Comparison of ENCODE assay signal across 14 cellular contexts in the genomic region with DNA sequence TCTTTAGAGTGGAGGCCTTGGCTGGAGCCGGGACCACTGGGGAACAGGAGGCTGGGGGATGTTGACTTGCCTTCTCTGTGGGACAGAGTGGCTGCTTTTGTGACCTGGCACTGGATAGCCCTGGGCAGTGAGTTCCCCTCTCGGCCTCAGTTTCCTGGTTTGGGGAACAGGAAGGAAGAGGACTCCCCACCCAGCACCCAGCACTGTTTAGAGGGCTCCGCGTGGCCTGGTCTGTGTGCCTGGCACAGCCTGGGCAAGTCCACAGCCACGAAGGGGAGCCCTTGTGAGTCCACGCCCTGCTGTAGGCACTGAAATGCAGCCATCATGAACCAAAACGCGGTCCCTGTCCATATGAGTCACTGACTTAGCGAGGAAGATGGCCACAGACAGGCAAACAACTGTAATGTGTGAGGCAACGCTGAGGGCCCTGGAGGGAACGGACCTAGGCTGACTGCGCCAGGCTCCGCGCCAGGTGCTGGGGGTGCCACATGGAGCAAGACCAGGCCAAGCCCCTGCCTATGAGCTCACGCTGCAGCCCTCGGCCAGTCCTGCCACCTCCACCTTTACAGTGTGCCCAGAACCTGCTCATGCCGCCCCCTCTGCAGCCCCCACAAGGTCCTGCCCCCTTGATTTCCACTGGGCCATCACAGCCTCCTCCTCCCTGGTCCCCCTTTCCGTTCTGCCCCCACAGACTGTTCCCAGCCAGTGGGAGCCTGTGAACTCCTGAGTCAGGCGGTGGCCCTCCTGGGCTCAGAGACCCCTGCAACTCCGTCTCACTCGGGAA. TPM values are rescaled to one million over a fixed set of nuclear protein-coding genes. Genes with fewer than 3 reads are reported as not detected.
DNase-seq lines count a peak whose midpoint lies in the region; ATAC-seq and TF ChIP-seq lines count a peak whose summit lies in the region.
"Had no signal": no experiment of that assay in that cellular context is flagged by ENCODE, and none has a peak within 500 bp of the region (broad histone marks: within the 10 kb centered on the region; RNA-seq: fewer than 3 reads in every experiment).

No MANE protein-coding gene starts in this region.

- H4K8ac ChIP-seq in H9 (replicated peaks; ENCODE audit: insufficient read length, low read depth, low read length), result no peak overlapping the region

- H3K9ac ChIP-seq in H9 (ENCODE audit: extremely low read depth, insufficient read length, low read length), result no peak overlapping the region
- no peak overlapping the region for H3K9ac ChIP-seq in rectal smooth muscle tissue (ENCODE audit: low read length)

- H3K79me1 ChIP-seq in H9 (ENCODE audit: insufficient read depth, low read depth, low read length, poor library complexity, severe bottlenecking), result no peaks in the 10 kb centered on the region

- H3K36me3 Mint-ChIP-seq in H9 (ENCODE audit: insufficient read depth in 1 of 3, low read depth in 3 of 3), result peaks cover 0 to 8% (median 2%) of the 10 kb centered on the region in 3 experiments; a peak in 3 of 7 replicates

- no peaks in the 10 kb centered on the region for H3K27me3 Mint-ChIP-seq in H9 (ENCODE audit: low read depth)

- H3K14ac ChIP-seq in H9 (ENCODE audit: insufficient read depth, low read length), result no peak overlapping the region

- H4K91ac ChIP-seq in H9 (ENCODE audit: insufficient read length, low read depth, low read length), result no peak overlapping the region

- no peak overlapping the region for H3K4ac ChIP-seq in H9 (ENCODE audit: low read depth, low read length)

- H3K36me3 ChIP-seq in rectal smooth muscle tissue (ENCODE audit: control insufficient read depth, insufficient read depth, low read length), result no peaks in the 10 kb centered on the region

- no peak overlapping the region for H2AFZ ChIP-seq in H9 (ENCODE audit: low read length)

- peaks cover 2% of the 10 kb centered on the region for H3K23me2 ChIP-seq in H9 (ENCODE audit: insufficient read length, low read depth, low read length, poor library complexity, severe bottlenecking)

- ATAC-seq in HG02938 (IDR thresholded peaks at IDR 0.05; ENCODE audit: unreplicated experiment), result no peak

- H3K4me3 ChIP-seq in fibroblast of the aortic adventitia (ENCODE audit: low read depth, low read length) (no peak overlapping the region), rectal smooth muscle tissue (ENCODE audit: low read length) (no peak overlapping the region)

- no peak overlapping the region for H2BK15ac ChIP-seq in H9 (ENCODE audit: low read depth, low read length)

- no peak overlapping the region; a peak in 1 of 5 replicates for H3K4me3 Mint-ChIP-seq in H9

- no peaks in the 10 kb centered on the region for H3K9me3 Mint-ChIP-seq in H9

- no peak overlapping the region for H2BK20ac ChIP-seq in H9 (ENCODE audit: low read depth, low read length, poor library complexity, severe bottlenecking)

- no peak for TF ChIP-seq CTCF in H9 (conservative IDR thresholded peaks at IDR 0.05)
- no peak for TF ChIP-seq CTCF in fibroblast of the aortic adventitia (IDR thresholded peaks at IDR 0.05; ENCODE audit: insufficient read depth, low read length)
- no peak for TF ChIP-seq CTCF in GM20000 (IDR thresholded peaks at IDR 0.05; ENCODE audit: extremely low read depth, missing control alignments)

- no peaks in the 10 kb centered on the region for H3K27me3 ChIP-seq in H9 (ENCODE audit: insufficient read depth, low read length)
- H3K27me3 ChIP-seq in rectal smooth muscle tissue (ENCODE audit: control insufficient read depth, insufficient read depth, low read length), result no peaks in the 10 kb centered on the region

- H2AK5ac ChIP-seq in H9 (ENCODE audit: insufficient read length, low read length), result no peak overlapping the region

- no peak overlapping the region for H2BK120ac ChIP-seq in H9 (ENCODE audit: low read depth, low read length, poor library complexity, severe bottlenecking)

- H3K56ac ChIP-seq in H9 (ENCODE audit: insufficient read length, low read depth, low read length), result no peak overlapping the region

- H3K23ac ChIP-seq in H9 (ENCODE audit: insufficient read length, low read depth, low read length), result no peak overlapping the region

- no CpG with 5 or more reads among the region's 21 CpGs for WGBS in H9 (ENCODE audit: extremely low coverage, insufficient read length, low lambda C conversion rate)

- peaks cover 5% of the 10 kb centered on the region for H4K20me1 ChIP-seq in H9 (ENCODE audit: control insufficient read depth, insufficient read depth, insufficient read length)

- H3K27ac ChIP-seq in H9 (ENCODE audit: insufficient read length, low read depth, low read length), result no peak overlapping the region
- peak overlapping the region; percentile 73 for H3K27ac ChIP-seq in rectal smooth muscle tissue (ENCODE audit: low read depth, low read length)

- H3K18ac ChIP-seq in H9 (ENCODE audit: insufficient read length, low read depth, low read length), result no peak overlapping the region

- H2BK5ac ChIP-seq in H9 (ENCODE audit: insufficient read length, low read length), result no peak overlapping the region

- peaks cover 3% of the 10 kb centered on the region; the same call in 1 of the 2 replicates for H3K4me1 ChIP-seq in H9 (ENCODE audit: insufficient read depth, low read length)
- peaks cover 19% of the 10 kb centered on the region for H3K4me1 ChIP-seq in rectal smooth muscle tissue (ENCODE audit: control insufficient read depth, insufficient read depth, low read length)

- no peak overlapping the region for H4K5ac ChIP-seq in H9 (ENCODE audit: insufficient read length, low read depth, low read length)

- H3K27ac Mint-ChIP-seq in H9, result peak overlapping the region in 2 of 3 experiments; percentile 14 to 85; a peak in 4 of 7 replicates

- no peak overlapping the region for H3T11ph ChIP-seq in H9 (ENCODE audit: low read length)

- DNase-seq in H9 (no peak), amniotic epithelial cell (ENCODE audit: low read depth) (peak; percentile 91), fibroblast of the aortic adventitia (ENCODE audit: low read depth) (peak; percentile 41), GM20000 (ENCODE audit: low spot score) (no peak), DMS53 treated with DMSO at 0.1 percent for 48 hours (lab: John Stamatoyannopoulos, UW; ENCODE audit: unreplicated experiment) (no peak)
- no peak for DNase-seq in stimulated activated CD4-positive, alpha-beta T cell treated with anti-CD3 and anti-CD28 coated beads, Interleukin-1b, Interleukin-23, amount 100 ng/mL, for 48 hours
- DNase-seq: cerebellar nuclear complex, head of caudate nucleus, mesendoderm, NCI-H1436 treated with DMSO at 0.1 percent for 48 hours had no signal

- no peaks in the 10 kb centered on the region for H3K9me3 ChIP-seq in H9 (ENCODE audit: control insufficient read depth, low read depth, low read length)

- peaks cover 22 to 31% of the 10 kb centered on the region in 2 experiments for H3K4me1 Mint-ChIP-seq in H9

- H3K79me2 ChIP-seq in H9 (ENCODE audit: insufficient read depth, low read length), result peaks cover 4% of the 10 kb centered on the region; the same call in 1 of the 2 replicates

- no peak overlapping the region for H3K4me2 ChIP-seq in H9 (ENCODE audit: insufficient read depth, insufficient read length, low read length)

- no peak overlapping the region for H2BK12ac ChIP-seq in H9 (ENCODE audit: insufficient read length, low read depth, low read length)

RNA-seq across cellular contexts. Expression of gene PAK4, which starts 35.5 kb away (rescaled TPM):
- total RNA-seq in H9 (2021), result 62.6 and 63.1 TPM in 2 replicates
- 7.6 and 9.0 TPM in 2 replicates for total RNA-seq in fibroblast of the aortic adventitia (ENCODE audit: low replicate concordance)

RNA-seq across cellular contexts. Expression of gene NCCRP1, which starts 35.7 kb away (rescaled TPM):
- total RNA-seq in H9 (2021), result 1.9 and 2.7 TPM in 2 replicates
- total RNA-seq in fibroblast of the aortic adventitia (ENCODE audit: low replicate concordance), result not detected in 2 replicates

RNA-seq across cellular contexts. Expression of gene SYCN, which starts 43.0 kb away (rescaled TPM):
- total RNA-seq in H9 (2021) (not detected in 2 replicates), fibroblast of the aortic adventitia (ENCODE audit: low replicate concordance) (not detected in 2 replicates)
- total RNA-seq: renal cortical epithelial cell, SK-MEL-5 had no signal

Comparison
In these comparisons a context has a peak if more than half of its experiments do, and no peak if none do; other contexts are left out.
1. DNase-seq: peak in amniotic epithelial cell (single experiment) and fibroblast of the aortic adventitia (single experiment); none in H9 (single experiment), stimulated activated CD4-positive, alpha-beta T cell treated with anti-CD3 and anti-CD28 coated beads, Interleukin-1b, Interleukin-23, amount 100 ng/mL, for 48 hours (single experiment), GM20000 (single experiment) and DMS53 treated with DMSO at 0.1 percent for 48 hours (single experiment).